In genomic region chr5:172743112-172743959, GRCh38 we compare ENCODE assay signal across 16 cellular contexts. TPM values are rescaled to one million over a fixed set of nuclear protein-coding genes. Genes with fewer than 3 reads are reported as not detected.
A peak's percentile ranks its signal among the peaks of the same experiment; 100 is the strongest.
DNase-seq lines count a peak whose midpoint lies in the region; ATAC-seq, FAIRE-seq and TF ChIP-seq lines count a peak whose summit lies in the region.
"Had no signal": no experiment of that assay in that cellular context is flagged by ENCODE, and none has a peak within 500 bp of the region (broad histone marks: within the 10 kb centered on the region; RNA-seq: fewer than 3 reads in every experiment).

No MANE protein-coding gene starts in this region.

- DNase-seq in CD8-positive, alpha-beta memory T cell: no peak
- DNase-seq in HEK293T (ENCODE audit: extremely low spot score): no peak
- peak; percentile 19 for DNase-seq in endothelial cell of umbilical vein (ENCODE audit: low read depth, low spot score)
- DNase-seq in renal cortical epithelial cell (ENCODE audit: low read depth): peak; percentile 61
- no peak for DNase-seq in EL
- DNase-seq in NCI-H510A treated with DMSO at 0.1 percent for 48 hours (lab: John Stamatoyannopoulos, UW): no peak
- DNase-seq in GM23248: no peak
- DNase-seq: activated CD4-positive, alpha-beta T cell treated with anti-CD3 and anti-CD28 coated beads, Interleukin-2, amount 10 ng/mL, durations not matched to agents 7 days and 5 days; activated naive CD4-positive, alpha-beta T cell treated with anti-CD3 and anti-CD28 coated beads for 36 hours; gastrocnemius medialis; NCI-H1436; NCI-H226; stimulated activated CD4-positive, alpha-beta T cell treated with anti-CD3 and anti-CD28 coated beads, Interleukin-4, amount 100 ng/mL, for 24 hours had no signal

- H3K36me3 Mint-ChIP-seq in CD8-positive, alpha-beta memory T cell: no peaks in the 10 kb centered on the region

- CTCF ChIA-PET in CD8-positive, alpha-beta memory T cell (lab: Charles Lee): no interaction called here
- CTCF ChIA-PET in HEK293T (lab: Yijun Ruan, JAX) (no interaction called here), endothelial cell of umbilical vein (lab: Charles Lee) (no interaction called here)

- no peak overlapping the region for H3K27ac ChIP-seq in CD8-positive, alpha-beta memory T cell (ENCODE audit: low read depth, low read length)
- H3K27ac ChIP-seq in endothelial cell of umbilical vein (ENCODE audit: insufficient read depth, low read depth, low read length) (no peak overlapping the region), GM23248 (no peak overlapping the region)
- H3K27ac ChIP-seq: gastrocnemius medialis, parathyroid adenoma had no signal

- no TSS peak for BruUV-seq in endothelial cell of umbilical vein (replicated peaks; lab: Mats Ljungman, UMichigan)

- no peak for TF ChIP-seq CTCF in endothelial cell of umbilical vein (IDR thresholded peaks at IDR 0.05; ENCODE audit: extremely low read depth in 1 of 2, insufficient read depth in 1 of 2, low read depth in 1 of 2, low read length in 2 of 2)

- no peak for ATAC-seq in HG03095 (IDR thresholded peaks at IDR 0.05; ENCODE audit: unreplicated experiment)
- ATAC-seq: gastrocnemius medialis had no signal

- 94 to 95% methylated on average over 7 of the region's 7 CpGs for WGBS in GM23248 (ENCODE audit: low coverage in 1 of 2, low lambda C conversion rate in 2 of 2, missing lambda C conversion rate in 2 of 2), 2 experiments

- H3K9me2 ChIP-seq in GM23248 (ENCODE audit: insufficient read depth): no peaks in the 10 kb centered on the region

- H3K9me3 ChIP-seq in CD8-positive, alpha-beta memory T cell (ENCODE audit: low read length): no peaks in the 10 kb centered on the region
- H3K9me3 ChIP-seq in endothelial cell of umbilical vein (replicated peaks; ENCODE audit: control insufficient read depth, insufficient read depth, low read length) (no peaks in the 10 kb centered on the region), GM23248 (ENCODE audit: low read depth) (no peaks in the 10 kb centered on the region)
- H3K9me3 ChIP-seq: gastrocnemius medialis had no signal

- H3K9me3 Mint-ChIP-seq in CD8-positive, alpha-beta memory T cell: peaks cover 0 to 4% (median 0%) of the 10 kb centered on the region in 5 donors
- H3K9me3 Mint-ChIP-seq: activated CD4-positive, alpha-beta T cell treated with anti-CD3 and anti-CD28 coated beads, Interleukin-2, amount 10 ng/mL, durations not matched to agents 7 days and 5 days had no signal

- dilution Hi-C loops in endothelial cell of umbilical vein (cut with MboI; ENCODE audit: extremely low pct_ligation_motif_present, low sequenced_read_pairs): no loop called here

- peaks cover 0 to 4% of the 10 kb centered on the region in 2 donors for H3K27me3 Mint-ChIP-seq in CD8-positive, alpha-beta memory T cell
- H3K27me3 Mint-ChIP-seq: activated CD4-positive, alpha-beta T cell treated with anti-CD3 and anti-CD28 coated beads, Interleukin-2, amount 10 ng/mL, durations not matched to agents 7 days and 5 days had no signal

- peaks cover 15 to 35% (median 17%) of the 10 kb centered on the region in 3 donors for H3K4me1 Mint-ChIP-seq in CD8-positive, alpha-beta memory T cell
- H3K4me1 Mint-ChIP-seq: activated CD4-positive, alpha-beta T cell treated with anti-CD3 and anti-CD28 coated beads, Interleukin-2, amount 10 ng/mL, durations not matched to agents 7 days and 5 days had no signal

- H2AFZ ChIP-seq in endothelial cell of umbilical vein (ENCODE audit: low read depth, low read length): no peak overlapping the region
- no peak overlapping the region for H2AFZ ChIP-seq in GM23248
- H2AFZ ChIP-seq: parathyroid adenoma had no signal

- POLR2A ChIA-PET in CD8-positive, alpha-beta memory T cell (lab: Charles Lee): no interaction called here
- POLR2A ChIA-PET in HEK293T (lab: Yijun Ruan, JAX) (no interaction called here), endothelial cell of umbilical vein (lab: Charles Lee) (no interaction called here)

- H3K9ac ChIP-seq in endothelial cell of umbilical vein (replicated peaks; ENCODE audit: extremely low read depth, insufficient read depth, low read length) (no peak overlapping the region), GM23248 (no peak overlapping the region)
- H3K9ac ChIP-seq: parathyroid adenoma had no signal

- H3K4me2 ChIP-seq in endothelial cell of umbilical vein (ENCODE audit: insufficient read depth, low read length): no peak overlapping the region
- H3K4me2 ChIP-seq in GM23248 (ENCODE audit: unreplicated experiment): no peak overlapping the region

- H3K79me2 ChIP-seq in endothelial cell of umbilical vein (ENCODE audit: control insufficient read depth, insufficient read depth, low read length) (no peaks in the 10 kb centered on the region), GM23248 (ENCODE audit: insufficient read depth) (no peaks in the 10 kb centered on the region)
- H3K79me2 ChIP-seq: parathyroid adenoma had no signal

- H3K4me1 ChIP-seq in CD8-positive, alpha-beta memory T cell (ENCODE audit: insufficient read depth, low read length): no peaks in the 10 kb centered on the region
- H3K4me1 ChIP-seq in endothelial cell of umbilical vein (ENCODE audit: control insufficient read depth, extremely low read depth, insufficient read depth, low read length) (peaks cover 8% of the 10 kb centered on the region), GM23248 (ENCODE audit: insufficient read depth) (peaks cover 17% of the 10 kb centered on the region)
- H3K4me1 ChIP-seq: parathyroid adenoma had no signal

- TF ChIP-seq POLR2A in endothelial cell of umbilical vein (IDR thresholded peaks at IDR 0.05; ENCODE audit: low read depth, low read length): no peak

- peaks cover 16% of the 10 kb centered on the region for H3F3A ChIP-seq in GM23248 (ENCODE audit: insufficient read depth)

- no peaks in the 10 kb centered on the region for H4K20me1 ChIP-seq in endothelial cell of umbilical vein (replicated peaks; ENCODE audit: control insufficient read depth, extremely low read depth, insufficient read depth, low read length)
- no peaks in the 10 kb centered on the region for H4K20me1 ChIP-seq in GM23248 (ENCODE audit: insufficient read depth)

- H3K9me1 ChIP-seq in endothelial cell of umbilical vein (replicated peaks; ENCODE audit: control insufficient read depth, extremely low read depth, insufficient read depth, low read length): no peaks in the 10 kb centered on the region

- peak overlapping the region in 6 of 8 donors; percentile 44 to 87 (median 78) for H3K27ac Mint-ChIP-seq in CD8-positive, alpha-beta memory T cell
- H3K27ac Mint-ChIP-seq: activated CD4-positive, alpha-beta T cell treated with anti-CD3 and anti-CD28 coated beads, Interleukin-2, amount 10 ng/mL, durations not matched to agents 7 days and 5 days; activated naive CD4-positive, alpha-beta T cell treated with anti-CD3 and anti-CD28 coated beads for 36 hours had no signal

- H3K36me3 ChIP-seq in CD8-positive, alpha-beta memory T cell (ENCODE audit: insufficient read depth, low read length): no peaks in the 10 kb centered on the region
- H3K36me3 ChIP-seq in endothelial cell of umbilical vein (ENCODE audit: control insufficient read depth in 2 of 2, extremely low read depth in 1 of 2, insufficient read depth in 2 of 2, low read length in 2 of 2): no peaks in the 10 kb centered on the region
- no peaks in the 10 kb centered on the region for H3K36me3 ChIP-seq in GM23248 (ENCODE audit: low read depth)
- H3K36me3 ChIP-seq: gastrocnemius medialis had no signal

- FAIRE-seq in endothelial cell of umbilical vein (lab: Jason Lieb, UNC): no peak
- FAIRE-seq: small intestine had no signal

- intact Hi-C loops in endothelial cell of umbilical vein (cut with micrococcal nuclease): no loop called here

- in situ Hi-C loops in GM23248 (cut with MboI): no loop called here

- H3K4me3 Mint-ChIP-seq in CD8-positive, alpha-beta memory T cell: peak overlapping the region in 3 of 7 donors; percentile 19 to 66 (median 33)
- H3K4me3 Mint-ChIP-seq: activated CD4-positive, alpha-beta T cell treated with anti-CD3 and anti-CD28 coated beads, Interleukin-2, amount 10 ng/mL, durations not matched to agents 7 days and 5 days; activated naive CD4-positive, alpha-beta T cell treated with anti-CD3 and anti-CD28 coated beads for 36 hours had no signal

- H3K27me3 ChIP-seq in CD8-positive, alpha-beta memory T cell (ENCODE audit: insufficient read depth, low read length, poor library complexity, severe bottlenecking): no peaks in the 10 kb centered on the region
- H3K27me3 ChIP-seq in endothelial cell of umbilical vein (ENCODE audit: control insufficient read depth in 2 of 2, insufficient read depth in 2 of 2, low read length in 2 of 2) (no peaks in the 10 kb centered on the region), GM23248 (replicated peaks; ENCODE audit: insufficient read depth) (no peaks in the 10 kb centered on the region)
- H3K27me3 ChIP-seq: gastrocnemius medialis had no signal

- H3K4me3 ChIP-seq in CD8-positive, alpha-beta memory T cell (ENCODE audit: low read length): no peak overlapping the region
- no peak overlapping the region for H3K4me3 ChIP-seq in endothelial cell of umbilical vein (replicated peaks in 1 of 3; ENCODE audit: insufficient read depth in 1 of 3, low read depth in 1 of 3, low read length in 3 of 3)
- H3K4me3 ChIP-seq in GM23248: no peak overlapping the region
- H3K4me3 ChIP-seq: gastrocnemius medialis had no signal

TF ChIP-seq in HEK293T, 16 proteins besides CTCF, POLR2A, EP300 and RAD21:
- TF ChIP-seq ELF4 (IDR thresholded peaks at IDR 0.05) (no peak), ZNF384 (IDR thresholded peaks at IDR 0.05) (peak; percentile 56)

TF ChIP-seq in endothelial cell of umbilical vein, 7 proteins besides CTCF, POLR2A, EP300 and RAD21 (continues in another document):
- TF ChIP-seq POLR2AphosphoS5 (IDR thresholded peaks at IDR 0.05; ENCODE audit: insufficient read depth, low read depth, low read length): no peak
- no peak for TF ChIP-seq MAX (IDR thresholded peaks at IDR 0.05; ENCODE audit: insufficient read depth, insufficient read length)
- TF ChIP-seq MYC (IDR thresholded peaks at IDR 0.05; ENCODE audit: low read depth, low read length): no peak

RNA-seq across cellular contexts. Expression of gene DUSP1, which starts 27.7 kb away (rescaled TPM):
- 10 to 100 TPM in 1 of 2 experiments, 1 to 10 TPM in 1; 9.4 to 10.9 TPM for total RNA-seq in CD8-positive, alpha-beta memory T cell
- 1,007 TPM for polyA plus RNA-seq in CD8-positive, alpha-beta memory T cell
- 36.1 and 46.5 TPM in 2 replicates for total RNA-seq in endothelial cell of umbilical vein
- 157 and 196 TPM in 2 replicates for polyA plus RNA-seq in endothelial cell of umbilical vein
- polyA plus RNA-seq in endothelial cell of umbilical vein (2011; cell fraction: cytosol; rRNA removed): 146 and 177 TPM in 2 replicates
- polyA plus RNA-seq in endothelial cell of umbilical vein (2011; cell fraction: nucleus; rRNA removed): 244 and 322 TPM in 2 replicates
- 129 and 131 TPM in 2 replicates for polyA plus RNA-seq in endothelial cell of umbilical vein (2012)
- 107 and 126 TPM in 2 replicates for polyA minus RNA-seq in endothelial cell of umbilical vein
- 130 TPM for polyA minus RNA-seq in endothelial cell of umbilical vein (2011; cell fraction: cytosol; rRNA and poly(A)+ RNA removed)
- polyA minus RNA-seq in endothelial cell of umbilical vein (2011; cell fraction: nucleus; rRNA and poly(A)+ RNA removed): 151 and 252 TPM in 2 replicates
- total RNA-seq in renal cortical epithelial cell: 203 and 294 TPM in 2 replicates
- 443 and 459 TPM in 2 replicates for total RNA-seq in GM23248 (2014; rRNA removed; shearing (Covaris generic))
- 264 and 269 TPM in 2 replicates for polyA plus RNA-seq in GM23248 (2016; fragmentation: Nextera tagmentation; extraction: Ambion mirVana)

Comparison
In these comparisons a context has a peak if more than half of its experiments do, and no peak if none do; other contexts are left out.
1. DNase-seq: peak in endothelial cell of umbilical vein (single experiment) and renal cortical epithelial cell (single experiment); none in CD8-positive, alpha-beta memory T cell (0 of 5), HEK293T (single experiment), EL (single experiment), NCI-H510A treated with DMSO at 0.1 percent for 48 hours (single experiment) and GM23248 (single experiment).